20 cellular contexts compared by ENCODE assay signal in the genomic region with DNA sequence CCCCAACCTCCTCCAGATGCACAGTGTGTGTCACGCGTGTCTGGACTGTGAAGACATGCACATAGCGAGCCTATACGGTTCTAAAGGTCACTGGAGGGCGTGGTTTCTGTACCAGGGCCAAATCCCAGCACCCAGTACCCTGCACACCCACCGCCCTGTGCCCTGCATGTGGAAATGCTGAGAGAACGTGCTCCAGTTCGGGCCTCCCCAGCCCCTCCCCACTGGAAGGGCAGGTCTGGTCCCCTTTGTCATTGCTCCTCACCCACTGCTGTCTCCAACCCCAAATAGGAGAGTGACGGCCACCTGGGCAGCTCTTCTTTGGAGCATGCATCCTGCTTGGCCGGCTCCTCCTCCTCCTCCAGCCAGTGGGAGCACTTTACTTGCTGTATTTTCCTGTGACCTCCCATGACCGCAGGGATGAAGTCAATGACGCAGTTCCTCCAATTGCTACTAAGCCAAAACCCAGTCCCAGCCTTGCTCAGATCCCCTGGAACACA.
DNase-seq lines count a peak whose midpoint lies in the region; ATAC-seq and TF ChIP-seq lines count a peak whose summit lies in the region.
"Had no signal": no experiment of that assay in that cellular context is flagged by ENCODE, and none has a peak within 500 bp of the region (broad histone marks: within the 10 kb centered on the region; RNA-seq: fewer than 3 reads in every experiment).

No MANE protein-coding gene starts in this region.

- DNase-seq in activated CD4-positive, alpha-beta T cell treated with anti-CD3 and anti-CD28 coated beads for 1 hour: peak; percentile 4
- DNase-seq in activated CD4-positive, alpha-beta T cell treated with anti-CD3 and anti-CD28 coated beads, Interleukin-2, amount 50 U/mL, for 48 hours: no peak
- DNase-seq in GM13977 (ENCODE audit: low spot score) (peak; percentile 23), glutamatergic neuron (no peak), sciatic nerve (ENCODE audit: low spot score) (peak; percentile 54), NCI-H2029 (lab: John Stamatoyannopoulos, UW) (no peak)
- DNase-seq: 8988T; Calu3; effector CD4-positive, alpha-beta T cell; NCI-H1417 treated with DMSO at 0.1 percent for 48 hours; NCI-H2171 treated with DMSO at 0.1 percent for 48 hours; NCI-H748 treated with DMSO at 0.1 percent for 48 hours; stimulated activated CD4-positive, alpha-beta T cell treated with anti-CD3 and anti-CD28 coated beads, Interleukin-2, amount 100 ng/mL, for 48 hours; stomach; T-helper 9 cell had no signal

- intact Hi-C loops in sciatic nerve (cut with DNase I): loop anchor here (5.0 to 10.0 kb wide), 2 partner anchors 138 to 186 kb away; no protein-coding TSS in a partner anchor

- peak overlapping the region; percentile 88 for H3K27ac Mint-ChIP-seq in glutamatergic neuron (ENCODE audit: unreplicated experiment)

- no peak for TF ChIP-seq CTCF in GM13977 (IDR thresholded peaks at IDR 0.05; ENCODE audit: extremely low read depth, insufficient read depth, missing control alignments)
- no peak for TF ChIP-seq CTCF in glutamatergic neuron (IDR thresholded peaks at IDR 0.05; ENCODE audit: partially characterized antibody, unreplicated experiment)

- in situ Hi-C loops in GM13977 (cut with MboI; ENCODE audit: low pct_unique_long_range_greater_than_20kb, low sequenced_read_pairs, unreplicated experiment): loop anchor here (25.0 kb wide), 1 partner anchor 138 kb away; no protein-coding TSS in a partner anchor

- H3K36me3 Mint-ChIP-seq in glutamatergic neuron (ENCODE audit: unreplicated experiment): no peaks in the 10 kb centered on the region

- no peak for ATAC-seq in sciatic nerve
- ATAC-seq in HG03097 (IDR thresholded peaks at IDR 0.05; ENCODE audit: low FRiP score, unreplicated experiment): no peak
- no peak for ATAC-seq in HG02981 (IDR thresholded peaks at IDR 0.05; ENCODE audit: unreplicated experiment)
- ATAC-seq: activated CD4-positive, CD25-positive, alpha-beta regulatory T cell treated with anti-CD3 and anti-CD28 coated beads, Interleukin-2, amount 50 U/mL, for 24 hours; esophagus mucosa had no signal

- peaks cover 9% of the 10 kb centered on the region for H3K27me3 Mint-ChIP-seq in glutamatergic neuron (ENCODE audit: unreplicated experiment)

- H3K4me3 Mint-ChIP-seq in glutamatergic neuron (ENCODE audit: unreplicated experiment): no peak overlapping the region
- H3K4me3 Mint-ChIP-seq: central memory CD8-positive, alpha-beta T cell had no signal

- peaks cover 29% of the 10 kb centered on the region for H3K4me1 Mint-ChIP-seq in glutamatergic neuron (ENCODE audit: low read depth, unreplicated experiment)

- peaks cover 19% of the 10 kb centered on the region for H3K9me3 Mint-ChIP-seq in glutamatergic neuron (ENCODE audit: unreplicated experiment)
- H3K9me3 Mint-ChIP-seq: central memory CD8-positive, alpha-beta T cell had no signal

Comparison
In these comparisons a context has a peak if more than half of its experiments do, and no peak if none do; other contexts are left out.
1. DNase-seq: peak in activated CD4-positive, alpha-beta T cell treated with anti-CD3 and anti-CD28 coated beads for 1 hour (single experiment), GM13977 (single experiment) and sciatic nerve (single experiment); none in activated CD4-positive, alpha-beta T cell treated with anti-CD3 and anti-CD28 coated beads, Interleukin-2, amount 50 U/mL, for 48 hours (0 of 2), glutamatergic neuron (single experiment) and NCI-H2029 (single experiment).